In the genomic region with DNA sequence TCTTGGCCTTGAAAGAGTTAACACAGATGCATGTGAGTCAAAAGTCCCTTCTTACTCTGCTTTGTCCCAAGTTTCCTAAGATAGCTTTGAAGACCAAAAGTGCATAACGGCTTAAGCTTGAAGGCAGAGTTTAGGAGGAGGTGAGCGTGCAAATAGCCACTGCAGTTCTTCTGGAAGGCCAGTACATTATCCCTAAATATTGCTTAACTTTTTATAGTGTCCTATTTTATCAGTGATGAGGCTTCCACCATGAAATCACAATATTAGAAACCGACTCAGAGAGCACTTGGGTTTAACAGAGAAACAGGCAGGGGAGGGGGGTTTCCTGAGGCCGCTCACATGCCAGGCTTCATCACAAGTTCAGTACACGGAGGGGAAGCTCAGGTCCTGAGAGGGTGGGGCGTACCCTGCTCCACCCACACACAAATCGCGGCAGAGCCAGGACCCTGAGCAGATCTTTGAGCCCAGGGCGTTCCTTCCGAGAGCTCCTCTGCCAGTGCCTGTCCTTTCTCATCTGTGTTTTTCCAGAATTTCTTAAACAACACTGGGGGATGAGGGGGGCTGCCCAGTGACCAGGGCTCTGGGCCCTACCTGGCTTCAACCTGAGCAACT, we compare ENCODE assay signal across 11 cellular contexts. TPM values are rescaled to one million over a fixed set of nuclear protein-coding genes. Genes with fewer than 3 reads are reported as not detected.
DNase-seq lines count a peak whose midpoint lies in the region; ATAC-seq and TF ChIP-seq lines count a peak whose summit lies in the region.
"Had no signal": no experiment of that assay in that cellular context is flagged by ENCODE, and none has a peak within 500 bp of the region (broad histone marks: within the 10 kb centered on the region; RNA-seq: fewer than 3 reads in every experiment).

No MANE protein-coding gene starts in this region.

- H3K27ac Mint-ChIP-seq in WTC11 (no peak overlapping the region), endodermal cell (no peak overlapping the region)
- H3K27ac Mint-ChIP-seq: dendritic cell treated with granulocyte-macrophage colony-stimulating factor and Interleukin-4, amounts not matched to agents 40 ng/mL and 50 ng/mL, for 4 days had no signal

- H3K4me1 ChIP-seq in mucosa of rectum (ENCODE audit: control insufficient read depth in 2 of 2, insufficient read depth in 2 of 2, low read length in 2 of 2) (peaks cover 0 to 2% of the 10 kb centered on the region in 2 donors), endodermal cell (ENCODE audit: control insufficient read depth, insufficient read depth, low read length) (no peaks in the 10 kb centered on the region)

- POLR2A ChIA-PET in WTC11 (lab: Charles Lee), result no interaction called here

- no peaks in the 10 kb centered on the region for H3K36me3 Mint-ChIP-seq in WTC11
- no peaks in the 10 kb centered on the region for H3K36me3 Mint-ChIP-seq in endodermal cell (ENCODE audit: low read depth)

- no peak overlapping the region for H3K4me3 Mint-ChIP-seq in WTC11
- H3K4me3 Mint-ChIP-seq in endodermal cell, result no peak overlapping the region
- H3K4me3 Mint-ChIP-seq: dendritic cell treated with granulocyte-macrophage colony-stimulating factor and Interleukin-4, amounts not matched to agents 40 ng/mL and 50 ng/mL, for 4 days had no signal

- DNase-seq in stimulated activated CD4-positive, alpha-beta T cell treated with anti-CD3 and anti-CD28 coated beads, Interleukin-2, amount 100 ng/mL, for 4 hours (ENCODE audit: low read depth), result peak; percentile 13
- DNase-seq in stimulated activated CD4-positive, alpha-beta T cell treated with anti-CD3 and anti-CD28 coated beads, Interleukin-4, amount 100 ng/mL, for 24 hours, result no peak
- DNase-seq in WTC11 (ENCODE audit: low spot score) (no peak), T-helper 9 cell (no peak), endodermal cell (no peak), G401 (ENCODE audit: low spot score) (no peak), retina (no peak)
- DNase-seq: activated T-cell treated with anti-CD3 and anti-CD28 coated beads, Interleukin-2, amount 50 U/mL, for 1 hour; NCI-H446 treated with DMSO at 0.1 percent for 48 hours had no signal

- peak; percentile 62 for ATAC-seq in WTC11

- H3K9me3 Mint-ChIP-seq in WTC11 (peaks cover 6% of the 10 kb centered on the region), endodermal cell (no peaks in the 10 kb centered on the region)
- H3K9me3 Mint-ChIP-seq: dendritic cell treated with granulocyte-macrophage colony-stimulating factor and Interleukin-4, amounts not matched to agents 40 ng/mL and 50 ng/mL, for 4 days had no signal

- WGBS in endodermal cell (ENCODE audit: insufficient coverage in 1 of 2, insufficient read length in 1 of 2), 2 experiments, result 65 to 75% methylated on average over 3 to 10 of the region's 10 CpGs

- 0 out of 2 replicates have a peak, but pooled peaks cover 3% of the 10 kb centered on the region for H3K4me1 Mint-ChIP-seq in WTC11
- H3K4me1 Mint-ChIP-seq in endodermal cell, result peaks cover 7% of the 10 kb centered on the region

- TF ChIP-seq CTCF in WTC11 (IDR thresholded peaks at IDR 0.05), result no peak
- TF ChIP-seq CTCF in endodermal cell (conservative IDR thresholded peaks at IDR 0.05), result no peak

- in situ Hi-C loops in G401 (cut with HindIII; ENCODE audit: low sequenced_read_pairs), result no loop called here

- H3K4me3 ChIP-seq in mucosa of rectum (ENCODE audit: low read length in 2 of 2) (no peak overlapping the region), endodermal cell (ENCODE audit: low read length) (no peak overlapping the region)

- H3K27ac ChIP-seq in mucosa of rectum (ENCODE audit: low read depth in 2 of 2, low read length in 2 of 2) (peak overlapping the region; percentile 2 to 32), endodermal cell (ENCODE audit: low read depth, low read length) (no peak overlapping the region)

- no peak overlapping the region for H3K9ac ChIP-seq in mucosa of rectum (ENCODE audit: low read depth in 1 of 2, low read length in 2 of 2)
- H3K9ac ChIP-seq in endodermal cell (ENCODE audit: extremely low read depth, low read length, poor library complexity, severe bottlenecking), result no peak overlapping the region

- H3K36me3 ChIP-seq in mucosa of rectum (ENCODE audit: control insufficient read depth in 2 of 2, insufficient read depth in 2 of 2, low read length in 2 of 2) (no peaks in the 10 kb centered on the region), endodermal cell (ENCODE audit: control insufficient read depth, insufficient read depth, low read length) (no peaks in the 10 kb centered on the region)

- H3K27me3 Mint-ChIP-seq in WTC11 (ENCODE audit: low read depth), result no peaks in the 10 kb centered on the region; the same call in 1 of the 2 replicates
- H3K27me3 Mint-ChIP-seq in endodermal cell (ENCODE audit: insufficient read depth), result peaks cover 12% of the 10 kb centered on the region

- H3K9me3 ChIP-seq in mucosa of rectum (ENCODE audit: control insufficient read depth in 2 of 2, low read length in 2 of 2) (no peaks in the 10 kb centered on the region), endodermal cell (ENCODE audit: control insufficient read depth, low read length) (no peaks in the 10 kb centered on the region)

- CTCF ChIA-PET in WTC11 (lab: Charles Lee), result interaction anchor here (1.0 to 1.8 kb wide), 3 partner anchors 77 to 79 kb away, joined by 3 to 7 read pairs (median 6); no protein-coding TSS in a partner anchor

- H3K27me3 ChIP-seq in mucosa of rectum (ENCODE audit: control insufficient read depth in 2 of 2, insufficient read depth in 2 of 2, low read length in 2 of 2) (no peaks in the 10 kb centered on the region), endodermal cell (ENCODE audit: control insufficient read depth, insufficient read depth, low read length, poor library complexity, severe bottlenecking) (no peaks in the 10 kb centered on the region)

TF ChIP-seq in WTC11, 78 proteins besides CTCF, POLR2A, EP300 and RAD21 (continues in another document):
- TF ChIP-seq ATF1 (CRISPR knock-in tag; IDR thresholded peaks at IDR 0.05) (no peak), CBFB (CRISPR knock-in tag; IDR thresholded peaks at IDR 0.05; ENCODE audit: low read depth) (no peak), ZNF121 (CRISPR knock-in tag; IDR thresholded peaks at IDR 0.05) (no peak), ZNF396 (CRISPR knock-in tag; IDR thresholded peaks at IDR 0.05; ENCODE audit: borderline replicate concordance) (no peak), HMGA2 (CRISPR knock-in tag; IDR thresholded peaks at IDR 0.05) (no peak), ZNF219 (CRISPR knock-in tag; IDR thresholded peaks at IDR 0.05; ENCODE audit: borderline replicate concordance) (no peak), ZNF138 (CRISPR knock-in tag; conservative IDR thresholded peaks at IDR 0.05) (no peak), NR1H2 (CRISPR knock-in tag; IDR thresholded peaks at IDR 0.05) (no peak), GABPB1 (CRISPR knock-in tag; IDR thresholded peaks at IDR 0.05) (no peak)
- TF ChIP-seq, protein P1, sequence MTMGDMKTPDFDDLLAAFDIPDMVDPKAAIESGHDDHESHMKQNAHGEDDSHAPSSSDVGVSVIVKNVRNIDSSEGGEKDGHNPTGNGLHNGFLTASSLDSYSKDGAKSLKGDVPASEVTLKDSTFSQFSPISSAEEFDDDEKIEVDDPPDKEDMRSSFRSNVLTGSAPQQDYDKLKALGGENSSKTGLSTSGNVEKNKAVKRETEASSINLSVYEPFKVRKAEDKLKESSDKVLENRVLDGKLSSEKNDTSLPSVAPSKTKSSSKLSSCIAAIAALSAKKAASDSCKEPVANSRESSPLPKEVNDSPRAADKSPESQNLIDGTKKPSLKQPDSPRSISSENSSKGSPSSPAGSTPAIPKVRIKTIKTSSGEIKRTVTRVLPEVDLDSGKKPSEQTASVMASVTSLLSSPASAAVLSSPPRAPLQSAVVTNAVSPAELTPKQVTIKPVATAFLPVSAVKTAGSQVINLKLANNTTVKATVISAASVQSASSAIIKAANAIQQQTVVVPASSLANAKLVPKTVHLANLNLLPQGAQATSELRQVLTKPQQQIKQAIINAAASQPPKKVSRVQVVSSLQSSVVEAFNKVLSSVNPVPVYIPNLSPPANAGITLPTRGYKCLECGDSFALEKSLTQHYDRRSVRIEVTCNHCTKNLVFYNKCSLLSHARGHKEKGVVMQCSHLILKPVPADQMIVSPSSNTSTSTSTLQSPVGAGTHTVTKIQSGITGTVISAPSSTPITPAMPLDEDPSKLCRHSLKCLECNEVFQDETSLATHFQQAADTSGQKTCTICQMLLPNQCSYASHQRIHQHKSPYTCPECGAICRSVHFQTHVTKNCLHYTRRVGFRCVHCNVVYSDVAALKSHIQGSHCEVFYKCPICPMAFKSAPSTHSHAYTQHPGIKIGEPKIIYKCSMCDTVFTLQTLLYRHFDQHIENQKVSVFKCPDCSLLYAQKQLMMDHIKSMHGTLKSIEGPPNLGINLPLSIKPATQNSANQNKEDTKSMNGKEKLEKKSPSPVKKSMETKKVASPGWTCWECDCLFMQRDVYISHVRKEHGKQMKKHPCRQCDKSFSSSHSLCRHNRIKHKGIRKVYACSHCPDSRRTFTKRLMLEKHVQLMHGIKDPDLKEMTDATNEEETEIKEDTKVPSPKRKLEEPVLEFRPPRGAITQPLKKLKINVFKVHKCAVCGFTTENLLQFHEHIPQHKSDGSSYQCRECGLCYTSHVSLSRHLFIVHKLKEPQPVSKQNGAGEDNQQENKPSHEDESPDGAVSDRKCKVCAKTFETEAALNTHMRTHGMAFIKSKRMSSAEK (CRISPR knock-in tag; IDR thresholded peaks at IDR 0.05; ENCODE audit: borderline replicate concordance), result no peak
- TF ChIP-seq, protein P2, sequence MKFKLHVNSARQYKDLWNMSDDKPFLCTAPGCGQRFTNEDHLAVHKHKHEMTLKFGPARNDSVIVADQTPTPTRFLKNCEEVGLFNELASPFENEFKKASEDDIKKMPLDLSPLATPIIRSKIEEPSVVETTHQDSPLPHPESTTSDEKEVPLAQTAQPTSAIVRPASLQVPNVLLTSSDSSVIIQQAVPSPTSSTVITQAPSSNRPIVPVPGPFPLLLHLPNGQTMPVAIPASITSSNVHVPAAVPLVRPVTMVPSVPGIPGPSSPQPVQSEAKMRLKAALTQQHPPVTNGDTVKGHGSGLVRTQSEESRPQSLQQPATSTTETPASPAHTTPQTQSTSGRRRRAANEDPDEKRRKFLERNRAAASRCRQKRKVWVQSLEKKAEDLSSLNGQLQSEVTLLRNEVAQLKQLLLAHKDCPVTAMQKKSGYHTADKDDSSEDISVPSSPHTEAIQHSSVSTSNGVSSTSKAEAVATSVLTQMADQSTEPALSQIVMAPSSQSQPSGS (CRISPR knock-in tag; IDR thresholded peaks at IDR 0.05; ENCODE audit: borderline replicate concordance, low read depth), result no peak
- TF ChIP-seq, protein P3, sequence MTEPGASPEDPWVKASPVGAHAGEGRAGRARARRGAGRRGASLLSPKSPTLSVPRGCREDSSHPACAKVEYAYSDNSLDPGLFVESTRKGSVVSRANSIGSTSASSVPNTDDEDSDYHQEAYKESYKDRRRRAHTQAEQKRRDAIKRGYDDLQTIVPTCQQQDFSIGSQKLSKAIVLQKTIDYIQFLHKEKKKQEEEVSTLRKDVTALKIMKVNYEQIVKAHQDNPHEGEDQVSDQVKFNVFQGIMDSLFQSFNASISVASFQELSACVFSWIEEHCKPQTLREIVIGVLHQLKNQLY (CRISPR knock-in tag; IDR thresholded peaks at IDR 0.05), result no peak

RNA-seq across cellular contexts. Expression of a gene that starts 26.8 kb away (rescaled TPM):
- 0.17 to 0.30 TPM (median 0.18 TPM) in 3 replicates for total RNA-seq in WTC11 (2021)
- 1 to 10 TPM; 1.1 to 3.8 TPM for total RNA-seq in endodermal cell
- polyA plus RNA-seq in endodermal cell (2013, experiment 1 of 2), result 0.57 TPM
- polyA plus RNA-seq in endodermal cell (2013, experiment 2 of 2), result 0.87 TPM
- not detected in 2 replicates for total RNA-seq in G401 (2014; rRNA removed; shearing (Covaris generic))
